Comparison of ENCODE assay signal across 29 cellular contexts in the genomic region with DNA sequence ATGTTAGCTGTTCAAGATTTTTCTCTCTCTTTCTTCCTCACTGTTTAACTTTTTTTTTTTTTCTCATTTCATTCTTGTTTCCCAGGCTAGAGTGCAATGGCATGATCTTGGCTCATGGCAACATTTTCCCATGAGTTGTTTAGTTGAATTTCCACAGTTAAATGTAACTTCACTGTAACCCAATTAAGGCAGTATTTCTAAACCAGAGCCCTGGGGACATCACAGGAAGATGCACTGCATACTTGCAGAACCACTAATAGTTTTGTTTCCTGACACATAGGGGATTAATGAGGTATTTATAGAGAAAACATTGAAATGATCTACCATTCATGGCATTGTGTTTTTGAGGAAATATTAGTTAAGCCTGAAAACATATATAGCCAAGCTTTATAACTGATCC.
"Had no signal": no experiment of that assay in that cellular context is flagged by ENCODE, and none has a peak within 500 bp of the region (broad histone marks: within the 10 kb centered on the region; RNA-seq: fewer than 3 reads in every experiment).

No MANE protein-coding gene starts in this region.

- ATAC-seq: activated T-cell treated with anti-CD3 and anti-CD28 coated beads, Interleukin-2, amount 50 U/mL, for 72 hours; effector memory CD8-positive, alpha-beta T cell; foreskin keratinocyte; heart left ventricle; naive thymus-derived CD8-positive, alpha-beta T cell; right cardiac atrium had no signal

- H3K9me3 ChIP-seq: adrenal gland, ascending aorta, testis, transverse colon had no signal

- H3K4me3 Mint-ChIP-seq: activated naive CD8-positive, alpha-beta T cell; activated T-cell treated with anti-CD3 and anti-CD28 coated beads, Interleukin-2, amount 50 U/mL, for 72 hours; effector memory CD8-positive, alpha-beta T cell; immature natural killer cell; naive thymus-derived CD8-positive, alpha-beta T cell; neural crest cell had no signal

- H3K4me1 Mint-ChIP-seq: immature natural killer cell; naive thymus-derived CD8-positive, alpha-beta T cell; neural crest cell had no signal

- H3K4me1 ChIP-seq: adrenal gland, ascending aorta, spleen, testis, transverse colon had no signal

- H3K27me3 Mint-ChIP-seq: activated naive CD8-positive, alpha-beta T cell; effector memory CD8-positive, alpha-beta T cell; naive thymus-derived CD8-positive, alpha-beta T cell had no signal

- H3K27ac ChIP-seq: adrenal gland, ascending aorta, brain microvascular endothelial cell, foreskin keratinocyte, heart left ventricle, spleen, testis, transverse colon had no signal

- H3K27me3 ChIP-seq: adrenal gland, ascending aorta, brain microvascular endothelial cell, foreskin keratinocyte, heart left ventricle, spleen, testis, transverse colon had no signal

- H3K27ac Mint-ChIP-seq: activated naive CD8-positive, alpha-beta T cell; activated T-cell treated with anti-CD3 and anti-CD28 coated beads, Interleukin-2, amount 50 U/mL, for 72 hours; effector memory CD8-positive, alpha-beta T cell; immature natural killer cell; naive thymus-derived CD8-positive, alpha-beta T cell had no signal

- FAIRE-seq: urothelium cell line had no signal

- H3K36me3 ChIP-seq: adrenal gland, ascending aorta, brain microvascular endothelial cell, heart left ventricle, spleen, transverse colon had no signal

- H3K4me3 ChIP-seq: adrenal gland, ascending aorta, heart left ventricle, spleen, testis, transverse colon had no signal

- H3K36me3 Mint-ChIP-seq: activated naive CD8-positive, alpha-beta T cell; naive thymus-derived CD8-positive, alpha-beta T cell had no signal

- DNase-seq: activated CD4-positive, alpha-beta T cell treated with anti-CD3 and anti-CD28 coated beads for 4 hours; activated CD4-positive, alpha-beta T cell treated with anti-CD3 and anti-CD28 coated beads, Interleukin-2, amount 50 U/mL, for 4 hours; activated CD4-positive, CD25-positive, alpha-beta regulatory T cell; activated effector memory CD4-positive, alpha-beta T cell treated with Interleukin-2 at 50 U/mL for 16 hours; activated naive CD4-positive, alpha-beta T cell treated with Interleukin-2 at 50 U/mL for 16 hours; activated T-cell treated with anti-CD3 and anti-CD28 coated beads for 4 hours; activated T-cell treated with anti-CD3 and anti-CD28 coated beads, Interleukin-2, amount 50 U/mL, for 72 hours; adrenal gland; brain microvascular endothelial cell; caudate nucleus; cortex of kidney; effector memory CD8-positive, alpha-beta T cell; heart left ventricle; hypothalamus; immature natural killer cell; midbrain; naive thymus-derived CD8-positive, alpha-beta T cell; occipital lobe; posterior cingulate gyrus; right cardiac atrium; spleen; stimulated activated naive CD4-positive, alpha-beta T cell treated with Interleukin-2 at 50 U/mL for 16 hours; testis; transverse colon had no signal
